ENCODE assay signal across 8 cellular contexts in the genomic region with DNA sequence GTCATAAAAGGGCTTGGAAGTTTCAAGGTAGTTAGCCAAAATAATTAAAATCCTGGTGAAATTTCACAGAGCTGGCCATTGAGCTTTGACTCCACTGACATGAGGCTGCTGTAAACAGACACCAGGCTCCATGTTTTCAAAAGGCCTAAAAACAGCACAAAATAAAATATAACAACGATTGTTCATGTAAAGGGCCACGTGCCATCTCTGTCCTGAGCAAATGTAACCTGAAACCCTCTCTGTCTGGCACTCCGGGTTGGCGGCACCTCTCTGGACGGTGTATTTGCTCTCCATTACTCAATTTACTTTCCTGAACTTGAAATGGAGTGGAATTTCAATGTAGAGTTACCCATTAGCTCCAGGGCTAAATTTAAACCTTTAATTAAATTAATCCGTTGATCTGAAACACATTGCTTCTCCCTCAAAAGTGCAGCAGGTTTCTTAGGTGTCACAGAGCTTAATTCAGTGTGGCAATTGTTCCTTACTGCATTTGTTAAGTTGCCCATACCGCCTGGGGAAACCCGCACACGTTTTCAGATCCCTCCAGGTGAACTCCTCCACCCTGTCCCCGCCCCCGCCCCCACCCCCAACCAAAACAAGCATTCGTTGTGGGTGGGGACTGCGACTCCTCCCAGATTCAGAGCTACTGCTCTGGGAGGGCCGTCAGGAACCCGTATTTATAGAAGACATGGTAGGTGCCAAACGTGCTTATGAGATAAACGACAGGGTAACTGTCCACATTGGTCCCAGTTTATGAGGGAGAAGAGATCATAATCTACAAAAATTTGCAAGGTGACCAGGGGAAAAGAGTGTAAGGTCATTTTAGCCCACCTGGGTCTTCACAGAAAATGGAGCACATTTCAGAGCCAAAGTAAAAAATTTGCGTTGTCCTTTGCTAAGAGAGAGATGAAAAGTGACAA. TPM values are rescaled to one million over a fixed set of nuclear protein-coding genes. Genes with fewer than 3 reads are reported as not detected.
DNase-seq lines count a peak whose midpoint lies in the region; ATAC-seq and TF ChIP-seq lines count a peak whose summit lies in the region.

No MANE protein-coding gene starts in this region.

- H3K27ac ChIP-seq in BLaER1 (no peak overlapping the region), OCI-LY3 (ENCODE audit: low read length) (peak overlapping the region; percentile 93), lung (ENCODE audit: low read depth in 1 of 2, low read length in 1 of 2) (peak overlapping the region in 1 of 2 donors; percentile 89), tibial nerve (peak overlapping the region in 3 of 4 donors; percentile 78 to 92 (median 80))

- H3K4me1 ChIP-seq in BLaER1 (peaks cover 49% of the 10 kb centered on the region), OCI-LY3 (ENCODE audit: low read length) (peaks cover 47% of the 10 kb centered on the region), lung (ENCODE audit: control insufficient read depth in 2 of 2, insufficient read depth in 2 of 2, low read length in 2 of 2) (peaks cover 0 to 10% of the 10 kb centered on the region in 2 donors), tibial nerve (peaks cover 0 to 48% (median 21%) of the 10 kb centered on the region in 4 donors)

- H3K4me2 ChIP-seq in BLaER1 (peak overlapping the region; percentile 96), OCI-LY3 (ENCODE audit: low read length) (peak overlapping the region; percentile 96)

- TF ChIP-seq POLR2A in tibial nerve (IDR thresholded peaks at IDR 0.05): no peak

- WGBS in lung, 2 donors: 37 to 39% methylated on average over 18 of the region's 18 CpGs
- 62 to 63% methylated on average over 18 of the region's 18 CpGs for WGBS in tibial nerve, 2 donors

- H3K27me3 ChIP-seq in BLaER1 (peaks cover 58% of the 10 kb centered on the region), OCI-LY3 (ENCODE audit: low read depth, low read length) (peaks cover 2% of the 10 kb centered on the region; the same call in 1 of the 2 replicates), lung (ENCODE audit: control insufficient read depth, insufficient read depth) (no peaks in the 10 kb centered on the region), tibial nerve (no peaks in the 10 kb centered on the region)

- peak overlapping the region; percentile 81 for H3K4me3 ChIP-seq in BLaER1
- peak overlapping the region; percentile 77 for H3K4me3 ChIP-seq in OCI-LY3 (ENCODE audit: low read length)
- peak overlapping the region; percentile 76 for H3K4me3 ChIP-seq in lung
- peak overlapping the region; percentile 46 to 77 (median 61) for H3K4me3 ChIP-seq in tibial nerve

- TF ChIP-seq EP300 in tibial nerve (IDR thresholded peaks at IDR 0.05): no peak

- no peak overlapping the region for H2AFZ ChIP-seq in OCI-LY3 (ENCODE audit: low read depth, low read length)

- H3K27ac Mint-ChIP-seq in brain: peak overlapping the region in 3 of 5 experiments; percentile 18 to 83 (median 66)

- H3K9ac ChIP-seq in BLaER1 (no peak overlapping the region), OCI-LY3 (ENCODE audit: low read length) (peak overlapping the region; percentile 71)

- H3K9me3 ChIP-seq in BLaER1 (no peaks in the 10 kb centered on the region), OCI-LY3 (ENCODE audit: insufficient read depth, low read length) (no peaks in the 10 kb centered on the region), lung (ENCODE audit: control insufficient read depth in 2 of 2, insufficient read depth in 1 of 2, low read length in 1 of 2) (no peaks in the 10 kb centered on the region), tibial nerve (no peaks in the 10 kb centered on the region)

- peaks cover 35% of the 10 kb centered on the region for H3K79me2 ChIP-seq in OCI-LY3 (ENCODE audit: low read length)

- peaks cover 0 to 5% (median 0%) of the 10 kb centered on the region in 5 experiments for H3K9me3 Mint-ChIP-seq in brain

- H3K36me3 Mint-ChIP-seq in brain: no peaks in the 10 kb centered on the region

- no peaks in the 10 kb centered on the region for H3K36me3 ChIP-seq in BLaER1
- H3K36me3 ChIP-seq in OCI-LY3 (replicated peaks; ENCODE audit: low read depth, low read length): peaks cover 16% of the 10 kb centered on the region
- no peaks in the 10 kb centered on the region for H3K36me3 ChIP-seq in lung (ENCODE audit: control insufficient read depth in 2 of 2, insufficient read depth in 2 of 2, low read length in 2 of 2)
- no peaks in the 10 kb centered on the region for H3K36me3 ChIP-seq in tibial nerve

- DNase-seq in HUDEP-2 (lab: John Stamatoyannopoulos, UW; ENCODE audit: unreplicated experiment in 76 of 76) (peak in 49 of 76 experiments; percentile 3 to 75 (median 50)), lung (ENCODE audit: low spot score) (peak; percentile 57), tibial nerve (ENCODE audit: low spot score in 2 of 2) (no peak), activated gamma-delta T cell treated with Interleukin-2 at 50 U/mL for 16 hours (no peak)

- peaks cover 40% of the 10 kb centered on the region for H3K4me1 Mint-ChIP-seq in brain

- H3K4me3 Mint-ChIP-seq in brain: peak overlapping the region; percentile 71 to 90 (median 84)

- ATAC-seq in GM19043 (IDR thresholded peaks at IDR 0.05; ENCODE audit: low read depth, unreplicated experiment) (peak; percentile 50), lung (ENCODE audit: insufficient read depth, low FRiP score) (no peak)

- TF ChIP-seq CTCF in OCI-LY3 (IDR thresholded peaks at IDR 0.05; ENCODE audit: low read depth, low read length) (no peak), brain (conservative IDR thresholded peaks at IDR 0.05) (no peak), lung (IDR thresholded peaks at IDR 0.05; ENCODE audit: control extremely low read depth, extremely low read depth) (no peak), tibial nerve (IDR thresholded peaks at IDR 0.05) (no peak)

- H3K27me3 Mint-ChIP-seq in brain: peaks cover 63% of the 10 kb centered on the region

- H4K20me1 ChIP-seq in BLaER1 (peaks cover 28% of the 10 kb centered on the region), OCI-LY3 (ENCODE audit: insufficient read depth, low read length) (peaks cover 12% of the 10 kb centered on the region)

RNA-seq across cellular contexts. Expression of gene CABLES1, which starts 1.2 kb away (rescaled TPM):
- polyA plus RNA-seq in brain (ENCODE audit: insufficient read depth, low read depth, low replicate concordance) (21.5 TPM), lung (10 to 100 TPM in 1 of 2 donors, 1 to 10 TPM in 1; 4.2 to 10.3 TPM)
- total RNA-seq in lung (10 to 100 TPM; 19.2 to 32.6 TPM), tibial nerve (10 to 100 TPM; 17.3 to 32.1 (median 21.2) TPM)

Comparison
In these comparisons a context has a peak if more than half of its experiments do, and no peak if none do; other contexts are left out.
1. DNase-seq: peak in HUDEP-2 (49 of 76) and lung (single experiment); none in tibial nerve (0 of 2) and activated gamma-delta T cell treated with Interleukin-2 at 50 U/mL for 16 hours (single experiment).
2. Peak in every context shown above with its lines, with median percentiles within 50 percentile points of each other: H3K4me3 ChIP-seq.